Comparison of ENCODE assay signal across 3 cellular contexts in genomic region chr1:51188230-51188629, GRCh38.
TF ChIP-seq lines count a peak whose summit lies in the region.

No MANE protein-coding gene starts in this region.

TF ChIP-seq in IMR-90, 13 proteins besides CTCF, POLR2A, EP300 and RAD21:
- TF ChIP-seq SMC3 (IDR thresholded peaks at IDR 0.05; ENCODE audit: low read depth, low read length) = no peak
- TF ChIP-seq MAZ (IDR thresholded peaks at IDR 0.05; ENCODE audit: borderline replicate concordance, low read depth, low read length) = no peak
- no peak for TF ChIP-seq ELK1 (IDR thresholded peaks at IDR 0.05; ENCODE audit: borderline replicate concordance, low read depth, low read length)
- peak; percentile 87 for TF ChIP-seq MAFK (IDR thresholded peaks at IDR 0.05; ENCODE audit: low read depth, low read length)

TF ChIP-seq in K562, 482 proteins besides CTCF, POLR2A, EP300 and RAD21:
- TF ChIP-seq NRF1 (conservative IDR thresholded peaks at IDR 0.05 in 1 of 2, IDR thresholded peaks at IDR 0.05 in 1 of 2) (no peak), C11orf30 (IDR thresholded peaks at IDR 0.05; ENCODE audit: low read depth) (peak; percentile 61), NFIC (IDR thresholded peaks at IDR 0.05) (no peak), MAFK (IDR thresholded peaks at IDR 0.05; ENCODE audit: low read length) (peak; percentile 72), ZNF316 (IDR thresholded peaks at IDR 0.05) (peak; percentile 82), MAFF (IDR thresholded peaks at IDR 0.05; ENCODE audit: low read length) (peak; percentile 61; the same call in 1 of the 2 replicates)

TF ChIP-seq in HepG2, 621 proteins besides CTCF, POLR2A, EP300 and RAD21:
- TF ChIP-seq MAFK (conservative IDR thresholded peaks at IDR 0.05 in 1 of 2, IDR thresholded peaks at IDR 0.05 in 1 of 2; ENCODE audit: low read length in 2 of 2) (peak; percentile 85 to 95), ZBTB21 (CRISPR knock-in tag; IDR thresholded peaks at IDR 0.05) (no peak), MAFF (IDR thresholded peaks at IDR 0.05; ENCODE audit: low read depth, low read length) (peak; percentile 93), ZNF883 (CRISPR knock-in tag; IDR thresholded peaks at IDR 0.05; ENCODE audit: not compliant biosample characterization) (no peak)
